Comparison of ENCODE assay signal across 8 cellular contexts in genomic region chr4:121822796-121823504, GRCh38. TPM values are rescaled to one million over a fixed set of nuclear protein-coding genes. Genes with fewer than 3 reads are reported as not detected.
DNase-seq lines count a peak whose midpoint lies in the region; ATAC-seq, FAIRE-seq and TF ChIP-seq lines count a peak whose summit lies in the region.

No MANE protein-coding gene starts in this region.

- peak overlapping the region; percentile 97 for H3K4me3 Mint-ChIP-seq in activated CD8-positive, alpha-beta T cell treated with anti-CD3 and anti-CD28 coated beads for 36 hours

- no peak overlapping the region for H2AK5ac ChIP-seq in trophoblast cell (ENCODE audit: low read length)

- peak overlapping the region; percentile 82 for H4K8ac ChIP-seq in trophoblast cell (ENCODE audit: low read depth, low read length)

- peak overlapping the region; percentile 89 for H3K9ac ChIP-seq in trophoblast cell (ENCODE audit: low read length)

- no peak for TF ChIP-seq EP300 in gastroesophageal sphincter (IDR thresholded peaks at IDR 0.05)

- H3K27ac ChIP-seq in C4-2B (peak overlapping the region; percentile 93), gastroesophageal sphincter (peak overlapping the region in 1 of 4 donors; percentile 81), trophoblast cell (ENCODE audit: low read depth, low read length) (peak overlapping the region; percentile 60)

- H3K27me3 ChIP-seq in gastroesophageal sphincter (no peaks in the 10 kb centered on the region), trophoblast cell (ENCODE audit: insufficient read depth, low read length) (no peaks in the 10 kb centered on the region)

- H3K79me1 ChIP-seq in trophoblast cell (ENCODE audit: low read length) = peaks cover 9% of the 10 kb centered on the region

- CTCF ChIA-PET in activated CD8-positive, alpha-beta T cell treated with anti-CD3 and anti-CD28 coated beads for 36 hours (lab: Charles Lee) = interaction anchor here (1.3 to 1.9 kb wide), 2 partner anchors 12 to 22 kb away, joined by 4 to 5 read pairs; partner anchors contain the start of gene EXOSC9

- ATAC-seq in GM18498 (IDR thresholded peaks at IDR 0.05; ENCODE audit: unreplicated experiment) (peak; percentile 43), HG02852 (IDR thresholded peaks at IDR 0.05; ENCODE audit: unreplicated experiment) (peak; percentile 48), gastroesophageal sphincter (no peak)
- ATAC-seq in activated CD8-positive, alpha-beta T cell treated with anti-CD3 and anti-CD28 coated beads for 36 hours = peak; percentile 22

- no peak for TF ChIP-seq POLR2A in gastroesophageal sphincter (IDR thresholded peaks at IDR 0.05)

- no peak overlapping the region for H3K23ac ChIP-seq in trophoblast cell (ENCODE audit: low read length)

- no peaks in the 10 kb centered on the region for H3K27me3 Mint-ChIP-seq in activated CD8-positive, alpha-beta T cell treated with anti-CD3 and anti-CD28 coated beads for 36 hours

- H3K4me3 ChIP-seq in gastroesophageal sphincter (peak overlapping the region; percentile 41 to 62), trophoblast cell (ENCODE audit: low read depth, low read length) (peak overlapping the region; percentile 100)

- H3K14ac ChIP-seq in trophoblast cell (ENCODE audit: low read length) = peak overlapping the region; percentile 41

- peak overlapping the region; percentile 9 for H4K91ac ChIP-seq in trophoblast cell (ENCODE audit: low read depth, low read length)

- FAIRE-seq in RCC 7860 (lab: Jason Lieb, UNC) = no peak

- H2BK5ac ChIP-seq in trophoblast cell (ENCODE audit: low read depth, low read length, poor library complexity) = peak overlapping the region; percentile 64

- peak overlapping the region; percentile 73 for H3K18ac ChIP-seq in trophoblast cell (ENCODE audit: low read length)

- peak overlapping the region; percentile 16 for H3K4ac ChIP-seq in trophoblast cell (ENCODE audit: low read depth, low read length)

- no peak overlapping the region for H2BK12ac ChIP-seq in trophoblast cell (ENCODE audit: low read length)

- H3K4me2 ChIP-seq in trophoblast cell (ENCODE audit: low read length) = peak overlapping the region; percentile 98

- H2AFZ ChIP-seq in trophoblast cell (ENCODE audit: insufficient read depth, low read length, poor library complexity) = peak overlapping the region; percentile 92

- POLR2A ChIA-PET in activated CD8-positive, alpha-beta T cell treated with anti-CD3 and anti-CD28 coated beads for 36 hours (lab: Charles Lee) = interaction anchor here (1.1 to 1.7 kb wide), 4 partner anchors 19 to 47 kb away, joined by 3 to 8 read pairs (median 6); partner anchors contain the start of genes BBS7 and EXOSC9

- peaks cover 0 to 25% (median 0%) of the 10 kb centered on the region in 3 donors for H3K4me1 ChIP-seq in gastroesophageal sphincter
- peaks cover 2% of the 10 kb centered on the region in 2 experiments for H3K4me1 ChIP-seq in trophoblast cell (ENCODE audit: control insufficient read depth in 1 of 2, insufficient read depth in 2 of 2, low read length in 2 of 2)

- peak overlapping the region; percentile 23 for H4K12ac ChIP-seq in trophoblast cell (ENCODE audit: low read depth, low read length)

- peaks cover 24% of the 10 kb centered on the region for H3K4me1 Mint-ChIP-seq in activated CD8-positive, alpha-beta T cell treated with anti-CD3 and anti-CD28 coated beads for 36 hours (ENCODE audit: low read depth)

- H3K9me3 Mint-ChIP-seq in activated CD8-positive, alpha-beta T cell treated with anti-CD3 and anti-CD28 coated beads for 36 hours = no peaks in the 10 kb centered on the region

- intact Hi-C loops in activated CD8-positive, alpha-beta T cell treated with anti-CD3 and anti-CD28 coated beads for 36 hours (cut with micrococcal nuclease) = no loop called here

- H3K27ac Mint-ChIP-seq in activated CD8-positive, alpha-beta T cell treated with anti-CD3 and anti-CD28 coated beads for 36 hours = peak overlapping the region; percentile 92

- H3K36me3 ChIP-seq in gastroesophageal sphincter (peaks cover 0 to 36% of the 10 kb centered on the region in 2 donors), trophoblast cell (ENCODE audit: control insufficient read depth in 1 of 2, insufficient read depth in 2 of 2, low read length in 2 of 2) (peaks cover 0 to 10% of the 10 kb centered on the region in 2 experiments)

- no peak overlapping the region for H2BK120ac ChIP-seq in trophoblast cell (ENCODE audit: insufficient read depth, low read length, poor library complexity)

- peaks cover 44% of the 10 kb centered on the region for H3K36me3 Mint-ChIP-seq in activated CD8-positive, alpha-beta T cell treated with anti-CD3 and anti-CD28 coated beads for 36 hours (ENCODE audit: low read depth)

- TF ChIP-seq CTCF in C4-2B (conservative IDR thresholded peaks at IDR 0.05) (peak; percentile 24), gastroesophageal sphincter (IDR thresholded peaks at IDR 0.05) (no peak)
- TF ChIP-seq CTCF in activated CD8-positive, alpha-beta T cell treated with anti-CD3 and anti-CD28 coated beads for 36 hours (IDR thresholded peaks at IDR 0.05) = no peak

- DNase-seq in NCI-H1048 (lab: John Stamatoyannopoulos, UW) = peak; percentile 22
- peak; percentile 64 for DNase-seq in activated CD8-positive, alpha-beta T cell treated with anti-CD3 and anti-CD28 coated beads for 36 hours
- DNase-seq in trophoblast cell = peak; percentile 2 to 64
- no peak for DNase-seq in RCC 7860 (ENCODE audit: low spot score)

- 1 to 3% methylated on average over 9 to 19 of the region's 30 CpGs for WGBS in gastroesophageal sphincter (ENCODE audit: low coverage in 1 of 2), 2 donors
- WGBS in trophoblast cell (ENCODE audit: extremely low coverage, insufficient coverage, insufficient read length) = no CpG with 5 or more reads among the region's 30 CpGs

- H3K79me2 ChIP-seq in trophoblast cell (ENCODE audit: control insufficient read depth, insufficient read depth, low read length, poor library complexity) = peaks cover 11% of the 10 kb centered on the region

- no peaks in the 10 kb centered on the region for H3K9me3 ChIP-seq in gastroesophageal sphincter
- no peaks in the 10 kb centered on the region for H3K9me3 ChIP-seq in trophoblast cell (ENCODE audit: insufficient read depth, low read depth, low read length)

RNA-seq across cellular contexts. Expression of gene CCNA2, which starts 0.7 kb away (rescaled TPM):
- total RNA-seq in activated CD8-positive, alpha-beta T cell treated with anti-CD3 and anti-CD28 coated beads for 36 hours = 100 to 1,000 TPM; 102 to 105 TPM
- 1 to 10 TPM in 2 of 4 donors, under 1 TPM in 2; 0.89 to 2.9 (median 1.4) TPM for total RNA-seq in gastroesophageal sphincter
- polyA plus RNA-seq in trophoblast cell (2013) = 38.5 and 42.5 TPM in 2 replicates

RNA-seq across cellular contexts. Expression of gene EXOSC9, which starts 21.8 kb away (rescaled TPM):
- total RNA-seq in activated CD8-positive, alpha-beta T cell treated with anti-CD3 and anti-CD28 coated beads for 36 hours = 10 to 100 TPM; 75.8 to 76.8 TPM
- total RNA-seq in gastroesophageal sphincter = 10 to 100 TPM; 12.2 to 29.7 (median 23.1) TPM
- polyA plus RNA-seq in trophoblast cell (2013) = 30.6 and 32.4 TPM in 2 replicates

RNA-seq across cellular contexts. Expression of gene BBS7, which starts 47.3 kb away (rescaled TPM):
- total RNA-seq in activated CD8-positive, alpha-beta T cell treated with anti-CD3 and anti-CD28 coated beads for 36 hours = 10 to 100 TPM; 12.7 to 15.8 TPM
- 10 to 100 TPM; 13.3 to 23.1 (median 20.4) TPM for total RNA-seq in gastroesophageal sphincter
- 20.4 and 21.6 TPM in 2 replicates for polyA plus RNA-seq in trophoblast cell (2013)

RNA-seq across cellular contexts. Expression of gene SMIM43, which starts 58.0 kb away (rescaled TPM):
- not detected for total RNA-seq in activated CD8-positive, alpha-beta T cell treated with anti-CD3 and anti-CD28 coated beads for 36 hours
- 1 to 10 TPM in 1 of 4 donors, under 1 TPM in 3; 0.39 to 2.3 (median 0.51) TPM for total RNA-seq in gastroesophageal sphincter
- 0.40 and 0.63 TPM in 2 replicates for polyA plus RNA-seq in trophoblast cell (2013)

Comparison
In these comparisons a context has a peak if more than half of its experiments do, and no peak if none do; other contexts are left out.
1. RNA of gene CCNA2, which starts 0.7 kb away (total RNA-seq): 102 to 105 TPM in activated CD8-positive, alpha-beta T cell treated with anti-CD3 and anti-CD28 coated beads for 36 hours; 0.89 to 2.9 TPM in gastroesophageal sphincter; every median in the first group is over 10 times any median in the second.